1 cellular context compared by ENCODE assay signal in the genomic region with DNA sequence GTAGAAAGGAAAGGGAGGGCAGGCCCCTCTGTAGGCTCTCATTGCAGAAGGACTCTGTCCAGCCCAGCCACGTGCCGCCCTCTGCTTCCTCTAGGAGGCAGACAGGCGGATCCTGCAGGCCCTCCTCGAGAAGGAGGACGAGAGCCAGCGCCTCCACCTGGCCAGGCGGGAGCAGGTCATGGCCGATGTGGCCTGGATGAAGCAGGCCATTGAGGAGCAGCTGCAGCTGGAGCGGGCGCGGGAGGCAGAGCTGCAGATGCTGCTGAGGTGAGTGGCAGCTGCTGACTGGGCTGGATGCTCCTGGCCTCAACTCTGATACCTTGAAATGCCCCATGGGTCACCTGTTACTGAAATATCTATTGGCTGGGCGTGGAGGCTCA.
TF ChIP-seq lines count a peak whose summit lies in the region.

No MANE protein-coding gene starts in this region.

TF ChIP-seq in GM12878, 131 proteins besides CTCF, POLR2A, EP300 and RAD21:
- TF ChIP-seq ZBTB40 (IDR thresholded peaks at IDR 0.05; ENCODE audit: borderline replicate concordance) (no peak), ZSCAN29 (IDR thresholded peaks at IDR 0.05) (no peak), RAD51 (IDR thresholded peaks at IDR 0.05) (no peak), ESRRA (IDR thresholded peaks at IDR 0.05; ENCODE audit: low read length) (no peak), MEF2B (IDR thresholded peaks at IDR 0.05; ENCODE audit: partially characterized antibody, poor library complexity, severe bottlenecking) (no peak), CBX5 (IDR thresholded peaks at IDR 0.05; ENCODE audit: low read depth) (no peak), GATAD2B (conservative IDR thresholded peaks at IDR 0.05; ENCODE audit: low read depth) (no peak), USF1 (IDR thresholded peaks at IDR 0.05; ENCODE audit: borderline replicate concordance, extremely low read length, insufficient read depth, low read depth, low read length) (no peak), GABPA (IDR thresholded peaks at IDR 0.05; ENCODE audit: low read depth) (no peak), ZNF217 (IDR thresholded peaks at IDR 0.05) (no peak), ETV6 (conservative IDR thresholded peaks at IDR 0.05 in 1 of 2, IDR thresholded peaks at IDR 0.05 in 1 of 2; ENCODE audit: borderline replicate concordance in 1 of 2, low read depth in 1 of 2) (no peak), PML (IDR thresholded peaks at IDR 0.05; ENCODE audit: low read length) (no peak), SKIL (IDR thresholded peaks at IDR 0.05; ENCODE audit: low read depth, poor library complexity, severe bottlenecking) (no peak), CEBPB (IDR thresholded peaks at IDR 0.05; ENCODE audit: borderline replicate concordance in 1 of 2, low read depth in 2 of 2, low read length in 2 of 2) (no peak), CHD2 (IDR thresholded peaks at IDR 0.05; ENCODE audit: borderline replicate concordance, low read depth, low read length) (no peak), NR2C1 (IDR thresholded peaks at IDR 0.05) (no peak), SUPT20H (IDR thresholded peaks at IDR 0.05; ENCODE audit: borderline replicate concordance, control insufficient read depth, low read depth, low read length) (no peak), TBL1XR1 (IDR thresholded peaks at IDR 0.05; ENCODE audit: low read depth, low read length) (no peak)
- TF ChIP-seq, protein P1, sequence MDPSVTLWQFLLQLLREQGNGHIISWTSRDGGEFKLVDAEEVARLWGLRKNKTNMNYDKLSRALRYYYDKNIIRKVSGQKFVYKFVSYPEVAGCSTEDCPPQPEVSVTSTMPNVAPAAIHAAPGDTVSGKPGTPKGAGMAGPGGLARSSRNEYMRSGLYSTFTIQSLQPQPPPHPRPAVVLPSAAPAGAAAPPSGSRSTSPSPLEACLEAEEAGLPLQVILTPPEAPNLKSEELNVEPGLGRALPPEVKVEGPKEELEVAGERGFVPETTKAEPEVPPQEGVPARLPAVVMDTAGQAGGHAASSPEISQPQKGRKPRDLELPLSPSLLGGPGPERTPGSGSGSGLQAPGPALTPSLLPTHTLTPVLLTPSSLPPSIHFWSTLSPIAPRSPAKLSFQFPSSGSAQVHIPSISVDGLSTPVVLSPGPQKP (IDR thresholded peaks at IDR 0.05; ENCODE audit: low read depth, low read length) = no peak
